23 cellular contexts compared by ENCODE assay signal in genomic region chr4:63379750-63380522, GRCh38.
"Had no signal": no experiment of that assay in that cellular context is flagged by ENCODE, and none has a peak within 500 bp of the region (broad histone marks: within the 10 kb centered on the region; RNA-seq: fewer than 3 reads in every experiment).

No MANE protein-coding gene starts in this region.

- H3K27me3 ChIP-seq: MG63 had no signal

- ATAC-seq: HepG2, Panc1, SK-N-SH treated with all-trans-retinoic acid at 6 μM for 48 hours had no signal

- DNase-seq: IMR-90, Karpas-422, KG1, MG63, NCI-H1092, NCI-H1105 treated with DMSO at 0.1 percent for 48 hours, NCI-H1417 treated with DMSO at 0.1 percent for 48 hours, NCI-H146, NCI-H1694 treated with DMSO at 0.1 percent for 48 hours, NCI-H2029, NCI-H2081 treated with DMSO at 0.1 percent for 48 hours, NCI-H2171, NCI-H226, NCI-H446, NCI-H510A, NCI-H524 treated with DMSO at 0.1 percent for 48 hours, NCI-H69, NCI-H774, SHP77 had no signal

- FAIRE-seq: HepG2 had no signal

- H3K4me3 ChIP-seq: MG63 had no signal

- H3K27ac ChIP-seq: RWPE1 had no signal

- H3K9me3 ChIP-seq: MG63 had no signal

- H3K36me3 ChIP-seq: MG63 had no signal
